Comparison of ENCODE assay signal across 25 cellular contexts in genomic region chr6:41404221-41404866, GRCh38.
"Had no signal": no experiment of that assay in that cellular context is flagged by ENCODE, and none has a peak within 500 bp of the region (broad histone marks: within the 10 kb centered on the region; RNA-seq: fewer than 3 reads in every experiment).

No MANE protein-coding gene starts in this region.

- H3K27ac ChIP-seq: epithelial cell of prostate, esophagus squamous epithelium, heart right ventricle, right lobe of liver, skin epidermis, thoracic aorta had no signal

- H3K9me3 ChIP-seq: right lobe of liver had no signal

- FAIRE-seq: bronchial epithelial cell, colon, endometrium, islet of Langerhans, urothelium cell line had no signal

- H3K36me3 ChIP-seq: esophagus squamous epithelium, heart right ventricle, right lobe of liver, thoracic aorta had no signal

- DNase-seq: activated CD4-positive, alpha-beta T cell treated with anti-CD3 and anti-CD28 coated beads for 36 hours; activated CD4-positive, CD25-positive, alpha-beta regulatory T cell; activated naive CD4-positive, alpha-beta T cell; activated T-cell treated with anti-CD3 and anti-CD28 coated beads for 4 hours; activated T-cell treated with anti-CD3 and anti-CD28 coated beads, Interleukin-2, amount 50 U/mL, for 72 hours; anterior cingulate cortex; effector CD8-positive, alpha-beta T cell; esophagus squamous epithelium; foreskin melanocyte; heart right ventricle; midbrain; naive thymus-derived CD4-positive, alpha-beta T cell; right lobe of liver; stimulated activated CD4-positive, alpha-beta T cell treated with anti-CD3 and anti-CD28 coated beads, Interleukin-4, amount 100 ng/mL, for 24 hours; trophoblast cell had no signal

- ATAC-seq: activated CD4-positive, alpha-beta T cell treated with anti-CD3 and anti-CD28 coated beads for 36 hours; activated naive CD4-positive, alpha-beta T cell treated with anti-CD3 and anti-CD28 coated beads, Interleukin-2, amount 50 U/mL, for 72 hours; activated T-cell treated with anti-CD3 and anti-CD28 coated beads, Interleukin-2, amount 50 U/mL, for 72 hours; heart right ventricle; naive thymus-derived CD4-positive, alpha-beta T cell; right lobe of liver; stimulated activated effector memory CD8-positive, alpha-beta T cell treated with anti-CD3 and anti-CD28 coated beads, Interleukin-12 subunit alpha, Interleukin-12 subunit beta, amount 100 ng/mL, for 72 hours had no signal

- H3K4me3 ChIP-seq: esophagus squamous epithelium, heart right ventricle, right lobe of liver, skin epidermis, thoracic aorta had no signal

- H3K4me1 ChIP-seq: esophagus squamous epithelium had no signal
